Comparison of ENCODE assay signal across 2 cellular contexts in genomic region chr16:11972128-11972527, GRCh38.
TF ChIP-seq lines count a peak whose summit lies in the region.

No MANE protein-coding gene starts in this region.

TF ChIP-seq in IMR-90, 13 proteins besides CTCF, POLR2A, EP300 and RAD21:
- TF ChIP-seq MAFK (IDR thresholded peaks at IDR 0.05; ENCODE audit: low read depth, low read length), result no peak
- TF ChIP-seq FOS (IDR thresholded peaks at IDR 0.05; ENCODE audit: low read depth, low read length), result no peak
- TF ChIP-seq SMC3 (IDR thresholded peaks at IDR 0.05; ENCODE audit: low read depth, low read length), result peak; percentile 42
- no peak for TF ChIP-seq RCOR1 (IDR thresholded peaks at IDR 0.05; ENCODE audit: insufficient replicate concordance, low read length)
- no peak for TF ChIP-seq ELK1 (IDR thresholded peaks at IDR 0.05; ENCODE audit: borderline replicate concordance, low read depth, low read length)

TF ChIP-seq in GM12878, 131 proteins besides CTCF, POLR2A, EP300 and RAD21:
- no peak for TF ChIP-seq EZH2 (IDR thresholded peaks at IDR 0.05; ENCODE audit: borderline replicate concordance, control insufficient read depth, low read depth, low read length)
